Comparison of ENCODE assay signal across 9 cellular contexts in genomic region chr7:151275813-151276577, GRCh38. TPM values are rescaled to one million over a fixed set of nuclear protein-coding genes. Genes with fewer than 3 reads are reported as not detected.
DNase-seq lines count a peak whose midpoint lies in the region; ATAC-seq and TF ChIP-seq lines count a peak whose summit lies in the region.
"Had no signal": no experiment of that assay in that cellular context is flagged by ENCODE, and none has a peak within 500 bp of the region (broad histone marks: within the 10 kb centered on the region; RNA-seq: fewer than 3 reads in every experiment).

No MANE protein-coding gene starts in this region.

- H3K4me2 ChIP-seq in PC-3 (ENCODE audit: low read length) = peak overlapping the region; percentile 44; the same call in 1 of the 2 replicates
- peak overlapping the region; percentile 87 for H3K4me2 ChIP-seq in skeletal muscle satellite cell (ENCODE audit: low read length)

- H3K27me3 ChIP-seq in PC-3 (ENCODE audit: low read length) = no peaks in the 10 kb centered on the region
- peaks cover 30% of the 10 kb centered on the region for H3K27me3 ChIP-seq in skeletal muscle satellite cell (ENCODE audit: control insufficient read depth, insufficient read depth, low read length)

- no peaks in the 10 kb centered on the region for H3K9me2 ChIP-seq in PC-3 (replicated peaks; ENCODE audit: low read length)

- no peaks in the 10 kb centered on the region for H4K20me1 ChIP-seq in PC-3 (ENCODE audit: low read length)

- H3F3A ChIP-seq in PC-3 (ENCODE audit: low read length, unreplicated experiment) = no peaks in the 10 kb centered on the region

- no peak; the same call in 1 of the 2 replicates for ATAC-seq in PC-3

- POLR2A ChIA-PET in PC-3 (lab: Charles Lee; ENCODE audit: unreplicated experiment) = no interaction called here

- H3K9me3 ChIP-seq in PC-3 (ENCODE audit: low read length) (no peaks in the 10 kb centered on the region), skeletal muscle satellite cell (replicated peaks; ENCODE audit: low read length) (no peaks in the 10 kb centered on the region)

- H3K36me3 ChIP-seq in PC-3 (ENCODE audit: low read depth, low read length) (no peaks in the 10 kb centered on the region), skeletal muscle satellite cell (ENCODE audit: insufficient read depth, low read length) (no peaks in the 10 kb centered on the region)

- TF ChIP-seq CTCF in PC-3 (conservative IDR thresholded peaks at IDR 0.05; ENCODE audit: low read depth, low read length) (no peak), fibroblast of pulmonary artery (IDR thresholded peaks at IDR 0.05; ENCODE audit: low read length, missing control alignments) (no peak), GM20000 (IDR thresholded peaks at IDR 0.05; ENCODE audit: extremely low read depth, missing control alignments) (no peak)

- H3K27ac ChIP-seq in PC-3 (ENCODE audit: low read length) = no peak overlapping the region

- no peak overlapping the region for H3K9ac ChIP-seq in PC-3 (ENCODE audit: low read length)
- H3K9ac ChIP-seq in skeletal muscle satellite cell (ENCODE audit: low read depth, low read length) = no peak overlapping the region

- H3K4me3 ChIP-seq in PC-3 (ENCODE audit: low read length) = 0 out of 2 replicates have a peak overlapping the region, but pooled peaks have one; percentile 24
- H3K4me3 ChIP-seq in fibroblast of pulmonary artery (replicated peaks; ENCODE audit: low read depth, low read length) = peak overlapping the region; percentile 48
- no peak overlapping the region for H3K4me3 ChIP-seq in skeletal muscle satellite cell (ENCODE audit: low read length)

- H3K4me1 ChIP-seq in PC-3 (ENCODE audit: insufficient read depth, low read length) = no peaks in the 10 kb centered on the region; the same call in 1 of the 2 replicates
- peaks cover 5% of the 10 kb centered on the region for H3K4me1 ChIP-seq in skeletal muscle satellite cell (ENCODE audit: control insufficient read depth, insufficient read depth, low read length)

- CTCF ChIA-PET in PC-3 (lab: Charles Lee) = no interaction called here

- no TSS peak for BruUV-seq in PC-3 (replicated peaks; lab: Mats Ljungman, UMichigan)

- no peak overlapping the region for H2AFZ ChIP-seq in PC-3 (ENCODE audit: low read length)

- DNase-seq in NCI-H526 (lab: John Stamatoyannopoulos, UW) (peak; percentile 14 to 22), NCI-H526 treated with DMSO at 0.1 percent for 48 hours (lab: John Stamatoyannopoulos, UW) (no peak), PC-3 (no peak), fibroblast of pulmonary artery (ENCODE audit: low read depth) (no peak), GM19238 (ENCODE audit: insufficient read length, low spot score) (no peak), inferior parietal cortex (ENCODE audit: extremely low spot score) (no peak), GM20000 (ENCODE audit: low spot score) (no peak)
- DNase-seq: activated CD8-positive, alpha-beta memory T cell treated with anti-CD3 and anti-CD28 coated beads for 24 hours had no signal

- intact Hi-C loops in PC-3 (cut with micrococcal nuclease) = no loop called here

- no peaks in the 10 kb centered on the region for H3K79me2 ChIP-seq in PC-3 (ENCODE audit: low read length)

RNA-seq across cellular contexts. Expression of gene SMARCD3, which starts 27.5 kb away (rescaled TPM):
- total RNA-seq in PC-3 (2014; rRNA removed) = 8.6 and 9.1 TPM in 2 replicates
- 19.5 and 28.6 TPM in 2 replicates for total RNA-seq in skeletal muscle satellite cell (2012; rRNA removed)

RNA-seq across cellular contexts. Expression of gene CHPF2, which starts 43.7 kb away (rescaled TPM):
- 30.1 and 36.5 TPM in 2 replicates for total RNA-seq in PC-3 (2014; rRNA removed)
- 64.9 and 65.4 TPM in 2 replicates for total RNA-seq in skeletal muscle satellite cell (2012; rRNA removed)

RNA-seq across cellular contexts. Expression of gene ABCF2, which starts 49.0 kb away (rescaled TPM):
- total RNA-seq in PC-3 (2014; rRNA removed) = 55.5 and 75.0 TPM in 2 replicates
- 81.7 and 89.0 TPM in 2 replicates for total RNA-seq in skeletal muscle satellite cell (2012; rRNA removed)

Comparison
In these comparisons a context has a peak if more than half of its experiments do, and no peak if none do; other contexts are left out.
1. DNase-seq: peak in NCI-H526 (2 of 2); none in NCI-H526 treated with DMSO at 0.1 percent for 48 hours (single experiment), PC-3 (single experiment), fibroblast of pulmonary artery (single experiment), GM19238 (single experiment), inferior parietal cortex (single experiment) and GM20000 (single experiment).